ENCODE assay signal across 13 cellular contexts in the genomic region with DNA sequence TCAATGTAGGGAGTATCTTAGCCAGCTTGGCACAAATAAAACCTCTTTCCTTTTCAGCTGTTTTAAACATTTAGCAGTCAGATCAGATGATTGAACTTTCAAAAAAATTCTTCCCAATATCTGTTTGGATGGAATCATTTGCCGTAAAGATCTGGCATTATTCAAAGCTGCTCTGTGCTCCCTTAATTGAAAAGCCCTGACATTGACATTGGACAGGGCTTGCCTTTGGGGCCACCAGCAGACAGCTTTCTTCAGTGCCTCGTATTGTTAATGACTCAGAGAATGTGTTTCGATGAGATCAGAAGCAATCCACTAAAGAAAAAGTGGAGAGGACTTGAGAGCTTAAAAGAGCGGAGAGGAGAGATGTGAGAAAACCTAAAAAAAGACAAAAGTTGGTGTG.
DNase-seq lines count a peak whose midpoint lies in the region; ATAC-seq and TF ChIP-seq lines count a peak whose summit lies in the region.
"Had no signal": no experiment of that assay in that cellular context is flagged by ENCODE, and none has a peak within 500 bp of the region (broad histone marks: within the 10 kb centered on the region; RNA-seq: fewer than 3 reads in every experiment).

No MANE protein-coding gene starts in this region.

- no peaks in the 10 kb centered on the region for H3K27me3 ChIP-seq in heart left ventricle
- H3K27me3 ChIP-seq in right atrium auricular region, result no peaks in the 10 kb centered on the region
- no peaks in the 10 kb centered on the region for H3K27me3 ChIP-seq in adrenal gland

- 49 to 58% (median 51%) methylated on average over 4 of the region's 4 CpGs for WGBS in heart left ventricle, 4 donors
- WGBS in adrenal gland, 4 donors, result 79 to 85% (median 81%) methylated on average over 4 of the region's 4 CpGs

- TF ChIP-seq POLR2A in heart left ventricle (IDR thresholded peaks at IDR 0.05), result no peak
- TF ChIP-seq POLR2A in adrenal gland (IDR thresholded peaks at IDR 0.05), result no peak

- H3K4me3 ChIP-seq in heart left ventricle, result no peak overlapping the region
- no peak overlapping the region for H3K4me3 ChIP-seq in right atrium auricular region
- no peak overlapping the region for H3K4me3 ChIP-seq in fibroblast of villous mesenchyme (ENCODE audit: low read depth, low read length)
- H3K4me3 ChIP-seq in adrenal gland, result no peak overlapping the region

- H3K36me3 ChIP-seq in heart left ventricle (no peaks in the 10 kb centered on the region), right atrium auricular region (no peaks in the 10 kb centered on the region), adrenal gland (replicated peaks in 1 of 2) (no peaks in the 10 kb centered on the region)

- peak; percentile 64 to 80 (median 68) for ATAC-seq in heart left ventricle

- H3K4me1 ChIP-seq in heart left ventricle (peaks cover 0 to 12% (median 0%) of the 10 kb centered on the region in 12 donors), right atrium auricular region (no peaks in the 10 kb centered on the region), adrenal gland (replicated peaks in 1 of 2) (no peaks in the 10 kb centered on the region)

- TF ChIP-seq CTCF in heart left ventricle (IDR thresholded peaks at IDR 0.05) (no peak), right atrium auricular region (IDR thresholded peaks at IDR 0.05) (no peak), fibroblast of villous mesenchyme (IDR thresholded peaks at IDR 0.05; ENCODE audit: insufficient read depth, low read depth, low read length) (no peak), adrenal gland (IDR thresholded peaks at IDR 0.05) (no peak)

- no peak for DNase-seq in heart left ventricle
- DNase-seq in right atrium auricular region (ENCODE audit: low spot score), result no peak
- peak; percentile 95 for DNase-seq in SK-N-DZ (ENCODE audit: low spot score)
- peak; percentile 29 for DNase-seq in fibroblast of villous mesenchyme (ENCODE audit: low read depth)
- no peak for DNase-seq in NK-92 treated with Interleukin-12 subunit alpha and Interleukin-12 subunit beta, amount 100 ng/mL, for 24 hours (lab: John Stamatoyannopoulos, UW)
- DNase-seq in activated CD8-positive, alpha-beta memory T cell treated with anti-CD3 and anti-CD28 coated beads, Interleukin-2, amount 50 U/mL, for 48 hours, result no peak
- no peak for DNase-seq in adrenal gland
- DNase-seq: ACHN, EL, IMR-90, NCI-H1417, NCI-H2029 treated with DMSO at 0.1 percent for 48 hours had no signal

- no peaks in the 10 kb centered on the region for H3K9me3 ChIP-seq in heart left ventricle
- H3K9me3 ChIP-seq in right atrium auricular region, result no peaks in the 10 kb centered on the region
- H3K9me3 ChIP-seq in adrenal gland (replicated peaks in 1 of 3), result no peaks in the 10 kb centered on the region

- intact Hi-C loops in heart left ventricle (cut with DNase I) (loop anchor here in 2 of 10 donors (10.0 kb wide), 2 partner anchors 188 to 198 kb away; no protein-coding TSS in a partner anchor), adrenal gland (cut with DNase I) (no loop called here)

- H3K27ac ChIP-seq in heart left ventricle (no peak overlapping the region), right atrium auricular region (no peak overlapping the region), adrenal gland (no peak overlapping the region)
- H3K27ac ChIP-seq: RWPE1 had no signal

Comparison
In these comparisons a context has a peak if more than half of its experiments do, and no peak if none do; other contexts are left out.
1. DNase-seq: peak in SK-N-DZ (single experiment) and fibroblast of villous mesenchyme (single experiment); none in heart left ventricle (0 of 5), right atrium auricular region (single experiment), NK-92 treated with Interleukin-12 subunit alpha and Interleukin-12 subunit beta, amount 100 ng/mL, for 24 hours (single experiment), activated CD8-positive, alpha-beta memory T cell treated with anti-CD3 and anti-CD28 coated beads, Interleukin-2, amount 50 U/mL, for 48 hours (single experiment) and adrenal gland (0 of 7).